ENCODE assay signal across 9 cellular contexts in genomic region chr6:154606457-154606856, GRCh38.
DNase-seq lines count a peak whose midpoint lies in the region; ATAC-seq and TF ChIP-seq lines count a peak whose summit lies in the region.
"Had no signal": no experiment of that assay in that cellular context is flagged by ENCODE, and none has a peak within 500 bp of the region (broad histone marks: within the 10 kb centered on the region; RNA-seq: fewer than 3 reads in every experiment).

No MANE protein-coding gene starts in this region.

- no peaks in the 10 kb centered on the region for H3K9me3 ChIP-seq in T-helper 17 cell (ENCODE audit: control insufficient read depth, low read length, poor library complexity, severe bottlenecking)

- peaks cover 11% of the 10 kb centered on the region for H3K27me3 Mint-ChIP-seq in T-helper 17 cell
- peaks cover 20% of the 10 kb centered on the region for H3K27me3 Mint-ChIP-seq in central memory CD8-positive, alpha-beta T cell

- peak; percentile 65 for ATAC-seq in GM21737 (IDR thresholded peaks at IDR 0.05; ENCODE audit: unreplicated experiment)
- peak; percentile 90 for ATAC-seq in T-helper 17 cell
- ATAC-seq in central memory CD8-positive, alpha-beta T cell (replicated peaks; ENCODE audit: extremely low read depth, poor library complexity, severe bottlenecking) = peak; percentile 73
- peak; percentile 95 for ATAC-seq in stimulated activated naive CD8-positive, alpha-beta T cell treated with anti-CD3 and anti-CD28 coated beads, Interleukin-15, Interleukin-2, amounts not matched to agents 100 U/mL and 50 U/mL, for 24 hours
- ATAC-seq: right cardiac atrium had no signal

- peaks cover 18% of the 10 kb centered on the region for H3K4me1 Mint-ChIP-seq in T-helper 17 cell
- peaks cover 14% of the 10 kb centered on the region for H3K4me1 Mint-ChIP-seq in central memory CD8-positive, alpha-beta T cell

- H3K27ac Mint-ChIP-seq in T-helper 17 cell = peak overlapping the region; percentile 91
- peak overlapping the region; percentile 75 for H3K27ac Mint-ChIP-seq in central memory CD8-positive, alpha-beta T cell (ENCODE audit: low read depth)

- peaks cover 5% of the 10 kb centered on the region for H3K36me3 Mint-ChIP-seq in T-helper 17 cell (ENCODE audit: low read depth)
- peaks cover 2% of the 10 kb centered on the region for H3K36me3 Mint-ChIP-seq in central memory CD8-positive, alpha-beta T cell (ENCODE audit: insufficient read depth)

- CTCF ChIA-PET in GM10248 (lab: Yijun Ruan, JAX) = no interaction called here

- DNase-seq in GM10248 (ENCODE audit: extremely low spot score) = peak; percentile 81
- DNase-seq in T-helper 17 cell = peak; percentile 17 to 42 (median 25)
- DNase-seq in central memory CD8-positive, alpha-beta T cell (ENCODE audit: low spot score in 2 of 2) = peak in 1 of 2 donors; percentile 24
- DNase-seq in stimulated activated naive CD8-positive, alpha-beta T cell treated with anti-CD3 and anti-CD28 coated beads, Interleukin-15, Interleukin-2, amounts not matched to agents 100 U/mL and 50 U/mL, for 24 hours = peak; percentile 93
- DNase-seq in DMS 273 (lab: John Stamatoyannopoulos, UW; ENCODE audit: unreplicated experiment) = no peak
- no peak for DNase-seq in UCSD-AML1 (lab: John Stamatoyannopoulos, UW; ENCODE audit: unreplicated experiment)
- DNase-seq in NCI-H2227 treated with DMSO at 0.1 percent for 48 hours (lab: John Stamatoyannopoulos, UW) = no peak

- POLR2A ChIA-PET in GM10248 (lab: Yijun Ruan, JAX) = no interaction called here

- H3K9me3 Mint-ChIP-seq in central memory CD8-positive, alpha-beta T cell = no peaks in the 10 kb centered on the region

- TF ChIP-seq CTCF in GM10248 (IDR thresholded peaks at IDR 0.05; ENCODE audit: control extremely low read depth, extremely low read depth, low read depth, missing control alignments) = no peak

- peak overlapping the region; percentile 86 for H3K4me3 Mint-ChIP-seq in T-helper 17 cell
- H3K4me3 Mint-ChIP-seq in central memory CD8-positive, alpha-beta T cell = no peak overlapping the region

Comparison
In these comparisons a context has a peak if more than half of its experiments do, and no peak if none do; other contexts are left out.
1. DNase-seq: peak in GM10248 (single experiment), T-helper 17 cell (3 of 3) and stimulated activated naive CD8-positive, alpha-beta T cell treated with anti-CD3 and anti-CD28 coated beads, Interleukin-15, Interleukin-2, amounts not matched to agents 100 U/mL and 50 U/mL, for 24 hours (single experiment); none in DMS 273 (single experiment), UCSD-AML1 (single experiment) and NCI-H2227 treated with DMSO at 0.1 percent for 48 hours (single experiment).
2. Peak in every context shown above with its lines, with median percentiles within 50 percentile points of each other: ATAC-seq.